9 cellular contexts compared by ENCODE assay signal in the genomic region with DNA sequence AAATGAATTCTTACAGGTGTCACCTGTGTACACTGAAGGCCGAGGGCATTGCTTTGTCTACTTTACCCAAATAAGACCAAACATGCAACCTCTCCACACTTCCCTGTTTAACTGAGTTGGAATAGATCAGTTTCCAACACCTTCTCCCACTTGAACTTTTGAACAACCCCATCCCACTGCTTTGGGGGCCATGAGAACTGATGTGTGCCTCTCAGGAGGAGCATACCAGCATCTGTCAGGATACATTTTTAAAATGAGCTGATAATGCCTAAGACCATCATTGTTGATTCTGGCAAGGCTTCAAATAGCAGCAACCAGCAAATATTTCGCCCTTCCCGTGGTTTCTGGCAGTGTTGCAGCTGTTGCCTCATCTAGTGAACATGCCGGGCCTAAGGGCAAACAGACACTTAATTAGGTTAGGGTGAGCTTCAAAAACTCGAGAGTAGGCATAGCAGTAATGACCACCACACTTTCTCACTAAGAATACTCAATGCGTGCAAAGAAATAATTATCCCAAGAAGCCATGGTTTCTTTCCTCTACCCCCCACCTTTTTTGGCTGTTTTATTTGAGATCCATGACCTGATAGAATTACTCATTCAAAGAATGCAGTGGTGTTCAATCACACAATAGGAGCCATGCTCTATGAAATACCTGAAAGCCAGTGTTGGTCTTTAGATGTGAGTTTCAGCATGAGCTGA.
A peak's percentile ranks its signal among the peaks of the same experiment; 100 is the strongest.
DNase-seq lines count a peak whose midpoint lies in the region; ATAC-seq, FAIRE-seq and TF ChIP-seq lines count a peak whose summit lies in the region.
"Had no signal": no experiment of that assay in that cellular context is flagged by ENCODE, and none has a peak within 500 bp of the region (broad histone marks: within the 10 kb centered on the region; RNA-seq: fewer than 3 reads in every experiment).

No MANE protein-coding gene starts in this region.

- ATAC-seq in GM19023 (IDR thresholded peaks at IDR 0.05; ENCODE audit: unreplicated experiment) = no peak

- TF ChIP-seq CTCF in 22Rv1 (IDR thresholded peaks at IDR 0.05) (no peak), fibroblast of pulmonary artery (IDR thresholded peaks at IDR 0.05; ENCODE audit: low read length, missing control alignments) (no peak)

- no peak overlapping the region for H3K4me3 ChIP-seq in fibroblast of pulmonary artery (replicated peaks; ENCODE audit: low read depth, low read length)

- FAIRE-seq in RCC 7860 (lab: Jason Lieb, UNC) = peak; percentile 61

- DNase-seq in HCEC 1CT (peak; percentile 2), RCC 7860 (ENCODE audit: low spot score) (peak; percentile 76), fibroblast of pulmonary artery (ENCODE audit: low read depth) (peak; percentile 76), GM19240 (ENCODE audit: insufficient read length, low spot score) (no peak), medulla oblongata (ENCODE audit: extremely low spot score) (no peak)
- no peak for DNase-seq in central memory CD4-positive, alpha-beta T cell
- DNase-seq: GDM1 had no signal

- H3K27ac ChIP-seq in 22Rv1 = peak overlapping the region; percentile 24

Comparison
In these comparisons a context has a peak if more than half of its experiments do, and no peak if none do; other contexts are left out.
1. DNase-seq: peak in HCEC 1CT (single experiment), RCC 7860 (single experiment) and fibroblast of pulmonary artery (single experiment); none in GM19240 (single experiment), medulla oblongata (single experiment) and central memory CD4-positive, alpha-beta T cell (single experiment).